Comparison of ENCODE assay signal across 1 cellular context in genomic region chr5:81853005-81853357, GRCh38.
TF ChIP-seq lines count a peak whose summit lies in the region.

No MANE protein-coding gene starts in this region.

TF ChIP-seq in K562, 482 proteins besides CTCF, POLR2A, EP300 and RAD21 (continued from another document and continues in another):
- TF ChIP-seq RREB1 (CRISPR knock-in tag; IDR thresholded peaks at IDR 0.05) (no peak), USF1 (CRISPR knock-in tag; IDR thresholded peaks at IDR 0.05) (peak; percentile 59), PBX2 (CRISPR knock-in tag; IDR thresholded peaks at IDR 0.05; ENCODE audit: low read depth) (no peak), PBX2 (tag; conservative IDR thresholded peaks at IDR 0.05; ENCODE audit: low read depth) (no peak), HES1 (IDR thresholded peaks at IDR 0.05; ENCODE audit: low read depth) (no peak), SMARCE1 (IDR thresholded peaks at IDR 0.05) (no peak), ZC3H4 (CRISPR knock-in tag; IDR thresholded peaks at IDR 0.05; ENCODE audit: borderline replicate concordance) (no peak), RHOXF2B (CRISPR knock-in tag; conservative IDR thresholded peaks at IDR 0.05) (no peak), ZNF830 (CRISPR knock-in tag; IDR thresholded peaks at IDR 0.05) (no peak), ATF1 (CRISPR knock-in tag; IDR thresholded peaks at IDR 0.05) (no peak), ATF1 (tag; IDR thresholded peaks at IDR 0.05) (no peak), ZNF347 (CRISPR knock-in tag; IDR thresholded peaks at IDR 0.05; ENCODE audit: low read depth) (no peak), TEAD2 (tag; IDR thresholded peaks at IDR 0.05) (no peak), RBBP5 (IDR thresholded peaks at IDR 0.05; ENCODE audit: borderline replicate concordance, insufficient read depth, low read length, poor library complexity, severe bottlenecking) (peak; percentile 42), BCOR (IDR thresholded peaks at IDR 0.05) (no peak), HDAC8 (tag; IDR thresholded peaks at IDR 0.05) (no peak), THRAP3 (IDR thresholded peaks at IDR 0.05; ENCODE audit: borderline replicate concordance) (no peak), POLR2G (IDR thresholded peaks at IDR 0.05; ENCODE audit: low read depth, low read length) (no peak), ZFP30 (CRISPR knock-in tag; IDR thresholded peaks at IDR 0.05; ENCODE audit: borderline replicate concordance) (no peak), DPF2 (IDR thresholded peaks at IDR 0.05) (no peak), NCOA1 (IDR thresholded peaks at IDR 0.05; ENCODE audit: low read depth) (no peak), MNT (conservative IDR thresholded peaks at IDR 0.05) (0 out of 4 replicates have a peak, but pooled peaks of 1 of the 2 experiments have one; percentile 3), EP400 (IDR thresholded peaks at IDR 0.05) (0 out of 2 replicates have a peak, but pooled peaks have one; percentile 10), MIER1 (IDR thresholded peaks at IDR 0.05; ENCODE audit: low read depth) (no peak), SMAD1 (IDR thresholded peaks at IDR 0.05; ENCODE audit: low read depth, low read length, partially characterized antibody) (no peak), TSHZ1 (CRISPR knock-in tag; IDR thresholded peaks at IDR 0.05) (no peak), RAD51 (IDR thresholded peaks at IDR 0.05; ENCODE audit: borderline replicate concordance, low read depth) (peak; percentile 36; the same call in 1 of the 2 replicates), ARID4B (CRISPR knock-in tag; IDR thresholded peaks at IDR 0.05) (no peak), MYC (IDR thresholded peaks at IDR 0.05; ENCODE audit: low read depth, low read length) (peak; percentile 50), MYC (CRISPR knock-in tag; IDR thresholded peaks at IDR 0.05; ENCODE audit: borderline replicate concordance, low read depth) (no peak), ZNF24 (IDR thresholded peaks at IDR 0.05) (no peak), ZNF507 (tag; conservative IDR thresholded peaks at IDR 0.05) (no peak), KLF10 (CRISPR knock-in tag; IDR thresholded peaks at IDR 0.05) (no peak), TRIM24 (IDR thresholded peaks at IDR 0.05) (no peak), GTF2B (IDR thresholded peaks at IDR 0.05; ENCODE audit: extremely low read depth, insufficient read length) (no peak)
